ENCODE assay signal across 27 cellular contexts in genomic region chr11:121108413-121108812, GRCh38. TPM values are rescaled to one million over a fixed set of nuclear protein-coding genes. Genes with fewer than 3 reads are reported as not detected.
"Had no signal": no experiment of that assay in that cellular context is flagged by ENCODE, and none has a peak within 500 bp of the region (broad histone marks: within the 10 kb centered on the region; RNA-seq: fewer than 3 reads in every experiment).

No MANE protein-coding gene starts in this region.

- H3K27me3 ChIP-seq: SJCRH30 had no signal

- H3K27ac Mint-ChIP-seq: activated CD4-positive, alpha-beta memory T cell treated with anti-CD3 and anti-CD28 coated beads, Interleukin-2, amount 10 ng/mL, durations not matched to agents 7 days and 5 days; activated naive CD4-positive, alpha-beta T cell treated with anti-CD3 and anti-CD28 coated beads, Interleukin-2, amount 10 ng/mL, durations not matched to agents 7 days and 5 days; activated naive CD8-positive, alpha-beta T cell; activated naive CD8-positive, alpha-beta T cell treated with anti-CD3 and anti-CD28 coated beads, Interleukin-2, amount 50 U/mL, for 24 hours; activated T-cell treated with anti-CD3 and anti-CD28 coated beads, Interleukin-2, amount 50 U/mL, for 24 hours; activated T-helper 1 cell treated with anti-CD3 and anti-CD28 coated beads, Interleukin-12 subunit alpha, Interleukin-12 subunit beta, Interleukin-2, Interleukin-4 antibody, amounts not matched to agents 30 ng/mL and 10 ng/mL and 1 ng/mL, durations not matched to agents 14 hours and 24 hours and 36 hours had no signal

- H3K36me3 ChIP-seq: SJCRH30, WERI-Rb-1 had no signal

- H3K9me3 ChIP-seq: SJCRH30 had no signal

- H3K4me3 ChIP-seq: SJCRH30, SK-N-MC had no signal

- DNase-seq: activated CD4-positive, alpha-beta memory T cell treated with anti-CD3 and anti-CD28 coated beads, Interleukin-2, amount 10 ng/mL, durations not matched to agents 7 days and 5 days; activated CD4-positive, alpha-beta T cell treated with anti-CD3 and anti-CD28 coated beads for 1 hour; activated CD4-positive, alpha-beta T cell treated with anti-CD3 and anti-CD28 coated beads for 48 hours; activated CD4-positive, CD25-positive, alpha-beta regulatory T cell; activated effector memory CD4-positive, alpha-beta T cell treated with Interleukin-2 at 50 U/mL for 16 hours; activated naive CD4-positive, alpha-beta T cell treated with anti-CD3 and anti-CD28 coated beads, Interleukin-2, amount 10 ng/mL, durations not matched to agents 7 days and 5 days; activated naive CD8-positive, alpha-beta T cell treated with anti-CD3 and anti-CD28 coated beads, Interleukin-2, amount 50 U/mL, for 24 hours; activated T-cell treated with anti-CD3 and anti-CD28 coated beads, Interleukin-2, amount 50 U/mL, for 24 hours; anterior cingulate cortex; MM.1S; MV-4-11; NCI-H1092; NCI-H1436 treated with DMSO at 0.1 percent for 48 hours; NCI-H1694 treated with DMSO at 0.1 percent for 48 hours; NCI-H2029; NCI-H345; NCI-H524 treated with DMSO at 0.1 percent for 48 hours; SHP77; SJCRH30; T1000; WERI-Rb-1 had no signal

- ATAC-seq: activated naive CD8-positive, alpha-beta T cell treated with anti-CD3 and anti-CD28 coated beads, Interleukin-2, amount 50 U/mL, for 24 hours; Panc1 had no signal

- H3K4me1 Mint-ChIP-seq: activated CD4-positive, alpha-beta memory T cell treated with anti-CD3 and anti-CD28 coated beads, Interleukin-2, amount 10 ng/mL, durations not matched to agents 7 days and 5 days; activated naive CD4-positive, alpha-beta T cell treated with anti-CD3 and anti-CD28 coated beads, Interleukin-2, amount 10 ng/mL, durations not matched to agents 7 days and 5 days had no signal

- H3K4me1 ChIP-seq: SJCRH30 had no signal

- H3K27ac ChIP-seq: SJCRH30, SK-N-MC, WERI-Rb-1 had no signal

- H3K36me3 Mint-ChIP-seq: activated naive CD4-positive, alpha-beta T cell treated with anti-CD3 and anti-CD28 coated beads, Interleukin-2, amount 10 ng/mL, durations not matched to agents 7 days and 5 days; activated naive CD8-positive, alpha-beta T cell; brain had no signal

- H3K9me3 Mint-ChIP-seq: activated CD4-positive, alpha-beta memory T cell treated with anti-CD3 and anti-CD28 coated beads, Interleukin-2, amount 10 ng/mL, durations not matched to agents 7 days and 5 days; activated naive CD4-positive, alpha-beta T cell treated with anti-CD3 and anti-CD28 coated beads, Interleukin-2, amount 10 ng/mL, durations not matched to agents 7 days and 5 days; activated naive CD8-positive, alpha-beta T cell treated with anti-CD3 and anti-CD28 coated beads, Interleukin-2, amount 50 U/mL, for 24 hours; activated T-cell treated with anti-CD3 and anti-CD28 coated beads, Interleukin-2, amount 50 U/mL, for 24 hours; activated T-helper 1 cell treated with anti-CD3 and anti-CD28 coated beads, Interleukin-12 subunit alpha, Interleukin-12 subunit beta, Interleukin-2, Interleukin-4 antibody, amounts not matched to agents 30 ng/mL and 10 ng/mL and 1 ng/mL, durations not matched to agents 14 hours and 24 hours and 36 hours; brain had no signal

- H3K4me3 Mint-ChIP-seq: activated CD4-positive, alpha-beta memory T cell treated with anti-CD3 and anti-CD28 coated beads, Interleukin-2, amount 10 ng/mL, durations not matched to agents 7 days and 5 days; activated naive CD4-positive, alpha-beta T cell treated with anti-CD3 and anti-CD28 coated beads, Interleukin-2, amount 10 ng/mL, durations not matched to agents 7 days and 5 days; activated naive CD8-positive, alpha-beta T cell; activated naive CD8-positive, alpha-beta T cell treated with anti-CD3 and anti-CD28 coated beads, Interleukin-2, amount 50 U/mL, for 24 hours; activated T-cell treated with anti-CD3 and anti-CD28 coated beads, Interleukin-2, amount 50 U/mL, for 24 hours; activated T-helper 1 cell treated with anti-CD3 and anti-CD28 coated beads, Interleukin-12 subunit alpha, Interleukin-12 subunit beta, Interleukin-2, Interleukin-4 antibody, amounts not matched to agents 30 ng/mL and 10 ng/mL and 1 ng/mL, durations not matched to agents 14 hours and 24 hours and 36 hours; brain had no signal

RNA-seq across cellular contexts. Expression of gene TECTA, which starts 7.4 kb away (rescaled TPM):
- total RNA-seq: NCI-H460 had no signal
